Comparison of ENCODE assay signal across 1 cellular context in genomic region chr2:17753803-17754663, GRCh38.
TF ChIP-seq lines count a peak whose summit lies in the region.

Gene GEN1 (plus strand): TSS chr2:17754138. CDS start chr2:17759944, 5,806 bp downstream.
Gene SMC6 (minus strand): TSS chr2:17753810. CDS start chr2:17745946, 7,864 bp downstream.

TF ChIP-seq in WTC11, 78 proteins besides CTCF, POLR2A, EP300 and RAD21 (continued from another document):
- no peak for TF ChIP-seq RORB (CRISPR knock-in tag; IDR thresholded peaks at IDR 0.05)
- TF ChIP-seq ESRRA (CRISPR knock-in tag; IDR thresholded peaks at IDR 0.05; ENCODE audit: borderline replicate concordance): no peak
- TF ChIP-seq JUN (CRISPR knock-in tag; IDR thresholded peaks at IDR 0.05): peak; percentile 76
- no peak for TF ChIP-seq ZNF219 (CRISPR knock-in tag; IDR thresholded peaks at IDR 0.05; ENCODE audit: borderline replicate concordance)
- peak; percentile 64 for TF ChIP-seq SP1 (CRISPR knock-in tag; conservative IDR thresholded peaks at IDR 0.05)
- TF ChIP-seq FOXP1 (CRISPR knock-in tag; IDR thresholded peaks at IDR 0.05; ENCODE audit: borderline replicate concordance): no peak
- TF ChIP-seq ZNF423 (CRISPR knock-in tag; IDR thresholded peaks at IDR 0.05): no peak
- no peak for TF ChIP-seq ZNF416 (CRISPR knock-in tag; IDR thresholded peaks at IDR 0.05)
- TF ChIP-seq ZNF396 (CRISPR knock-in tag; IDR thresholded peaks at IDR 0.05; ENCODE audit: borderline replicate concordance): no peak
- no peak for TF ChIP-seq MXD4 (CRISPR knock-in tag; IDR thresholded peaks at IDR 0.05; ENCODE audit: borderline replicate concordance)
- no peak for TF ChIP-seq STAT6 (CRISPR knock-in tag; conservative IDR thresholded peaks at IDR 0.05; ENCODE audit: low read depth)
- no peak for TF ChIP-seq ZNF671 (CRISPR knock-in tag; IDR thresholded peaks at IDR 0.05)
- no peak for TF ChIP-seq USF2 (CRISPR knock-in tag; IDR thresholded peaks at IDR 0.05)
- TF ChIP-seq, protein P1, sequence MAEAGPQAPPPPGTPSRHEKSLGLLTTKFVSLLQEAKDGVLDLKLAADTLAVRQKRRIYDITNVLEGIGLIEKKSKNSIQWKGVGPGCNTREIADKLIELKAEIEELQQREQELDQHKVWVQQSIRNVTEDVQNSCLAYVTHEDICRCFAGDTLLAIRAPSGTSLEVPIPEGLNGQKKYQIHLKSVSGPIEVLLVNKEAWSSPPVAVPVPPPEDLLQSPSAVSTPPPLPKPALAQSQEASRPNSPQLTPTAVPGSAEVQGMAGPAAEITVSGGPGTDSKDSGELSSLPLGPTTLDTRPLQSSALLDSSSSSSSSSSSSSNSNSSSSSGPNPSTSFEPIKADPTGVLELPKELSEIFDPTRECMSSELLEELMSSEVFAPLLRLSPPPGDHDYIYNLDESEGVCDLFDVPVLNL (CRISPR knock-in tag; IDR thresholded peaks at IDR 0.05; ENCODE audit: borderline replicate concordance, low read depth): peak; percentile 87
- TF ChIP-seq TCF7 (CRISPR knock-in tag; IDR thresholded peaks at IDR 0.05; ENCODE audit: low read depth): no peak
- TF ChIP-seq GTF2I (CRISPR knock-in tag; conservative IDR thresholded peaks at IDR 0.05): no peak
- TF ChIP-seq, protein P2, sequence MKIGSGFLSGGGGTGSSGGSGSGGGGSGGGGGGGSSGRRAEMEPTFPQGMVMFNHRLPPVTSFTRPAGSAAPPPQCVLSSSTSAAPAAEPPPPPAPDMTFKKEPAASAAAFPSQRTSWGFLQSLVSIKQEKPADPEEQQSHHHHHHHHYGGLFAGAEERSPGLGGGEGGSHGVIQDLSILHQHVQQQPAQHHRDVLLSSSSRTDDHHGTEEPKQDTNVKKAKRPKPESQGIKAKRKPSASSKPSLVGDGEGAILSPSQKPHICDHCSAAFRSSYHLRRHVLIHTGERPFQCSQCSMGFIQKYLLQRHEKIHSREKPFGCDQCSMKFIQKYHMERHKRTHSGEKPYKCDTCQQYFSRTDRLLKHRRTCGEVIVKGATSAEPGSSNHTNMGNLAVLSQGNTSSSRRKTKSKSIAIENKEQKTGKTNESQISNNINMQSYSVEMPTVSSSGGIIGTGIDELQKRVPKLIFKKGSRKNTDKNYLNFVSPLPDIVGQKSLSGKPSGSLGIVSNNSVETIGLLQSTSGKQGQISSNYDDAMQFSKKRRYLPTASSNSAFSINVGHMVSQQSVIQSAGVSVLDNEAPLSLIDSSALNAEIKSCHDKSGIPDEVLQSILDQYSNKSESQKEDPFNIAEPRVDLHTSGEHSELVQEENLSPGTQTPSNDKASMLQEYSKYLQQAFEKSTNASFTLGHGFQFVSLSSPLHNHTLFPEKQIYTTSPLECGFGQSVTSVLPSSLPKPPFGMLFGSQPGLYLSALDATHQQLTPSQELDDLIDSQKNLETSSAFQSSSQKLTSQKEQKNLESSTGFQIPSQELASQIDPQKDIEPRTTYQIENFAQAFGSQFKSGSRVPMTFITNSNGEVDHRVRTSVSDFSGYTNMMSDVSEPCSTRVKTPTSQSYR (CRISPR knock-in tag; IDR thresholded peaks at IDR 0.05): no peak
- TF ChIP-seq FOXJ3 (CRISPR knock-in tag; IDR thresholded peaks at IDR 0.05; ENCODE audit: borderline replicate concordance): no peak
- TF ChIP-seq, protein P3, sequence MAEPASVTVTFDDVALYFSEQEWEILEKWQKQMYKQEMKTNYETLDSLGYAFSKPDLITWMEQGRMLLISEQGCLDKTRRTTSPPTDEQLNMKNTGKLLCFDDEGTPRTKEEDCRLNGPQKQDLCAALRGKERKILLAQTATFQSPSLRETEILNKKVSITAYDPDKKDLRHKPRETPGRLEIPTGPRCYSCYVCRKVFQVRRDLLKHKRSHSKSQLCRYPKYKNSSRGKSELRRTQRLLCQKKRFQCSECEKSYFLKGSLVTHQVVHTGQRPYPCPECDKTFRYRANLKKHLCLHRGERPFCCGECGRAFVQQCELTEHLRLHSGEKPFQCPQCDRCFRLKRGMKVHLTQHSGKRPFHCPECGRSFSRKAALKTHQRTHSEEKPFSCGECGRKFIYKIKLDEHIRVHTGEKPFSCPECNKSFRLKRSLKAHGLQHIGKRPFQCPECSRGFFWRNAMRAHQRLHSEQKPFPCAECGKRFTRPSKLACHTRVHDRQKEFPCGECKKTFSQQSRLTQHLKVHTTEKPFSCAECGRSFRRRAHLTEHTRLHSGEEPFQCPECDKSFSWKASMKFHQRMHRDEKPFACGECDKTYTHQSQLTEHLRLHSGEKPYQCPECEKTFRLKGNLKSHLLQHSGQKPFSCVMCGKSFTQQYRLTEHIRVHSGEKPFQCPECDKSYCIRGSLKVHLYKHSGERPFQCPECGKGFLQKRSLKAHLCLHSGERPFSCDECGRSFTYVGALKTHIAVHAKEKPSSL (CRISPR knock-in tag; conservative IDR thresholded peaks at IDR 0.05): no peak
- TF ChIP-seq, protein P4, sequence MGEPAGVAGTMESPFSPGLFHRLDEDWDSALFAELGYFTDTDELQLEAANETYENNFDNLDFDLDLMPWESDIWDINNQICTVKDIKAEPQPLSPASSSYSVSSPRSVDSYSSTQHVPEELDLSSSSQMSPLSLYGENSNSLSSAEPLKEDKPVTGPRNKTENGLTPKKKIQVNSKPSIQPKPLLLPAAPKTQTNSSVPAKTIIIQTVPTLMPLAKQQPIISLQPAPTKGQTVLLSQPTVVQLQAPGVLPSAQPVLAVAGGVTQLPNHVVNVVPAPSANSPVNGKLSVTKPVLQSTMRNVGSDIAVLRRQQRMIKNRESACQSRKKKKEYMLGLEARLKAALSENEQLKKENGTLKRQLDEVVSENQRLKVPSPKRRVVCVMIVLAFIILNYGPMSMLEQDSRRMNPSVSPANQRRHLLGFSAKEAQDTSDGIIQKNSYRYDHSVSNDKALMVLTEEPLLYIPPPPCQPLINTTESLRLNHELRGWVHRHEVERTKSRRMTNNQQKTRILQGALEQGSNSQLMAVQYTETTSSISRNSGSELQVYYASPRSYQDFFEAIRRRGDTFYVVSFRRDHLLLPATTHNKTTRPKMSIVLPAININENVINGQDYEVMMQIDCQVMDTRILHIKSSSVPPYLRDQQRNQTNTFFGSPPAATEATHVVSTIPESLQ (CRISPR knock-in tag; IDR thresholded peaks at IDR 0.05): no peak
